Comparison of ENCODE assay signal across 14 cellular contexts in the genomic region with DNA sequence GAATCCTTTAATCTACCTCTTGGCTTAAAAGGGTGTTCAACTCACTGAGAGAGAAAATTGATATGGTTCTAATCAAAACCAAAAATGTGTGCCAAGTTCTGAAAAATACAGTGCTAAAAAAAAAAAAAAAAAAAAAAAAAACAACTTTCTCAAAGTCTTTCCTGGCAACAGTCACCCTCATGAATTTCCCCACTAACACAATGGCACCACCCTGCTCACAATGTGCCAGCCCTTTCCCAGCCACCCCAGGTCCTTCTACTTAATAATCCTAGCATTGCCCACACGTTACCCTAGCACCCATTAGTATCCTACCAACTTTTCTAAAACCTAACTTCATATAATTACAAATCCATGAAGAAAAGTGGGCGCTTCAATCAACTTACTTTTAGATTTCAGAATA.
DNase-seq lines count a peak whose midpoint lies in the region; ATAC-seq and TF ChIP-seq lines count a peak whose summit lies in the region.
"Had no signal": no experiment of that assay in that cellular context is flagged by ENCODE, and none has a peak within 500 bp of the region (broad histone marks: within the 10 kb centered on the region; RNA-seq: fewer than 3 reads in every experiment).

No MANE protein-coding gene starts in this region.

- H3K4me1 Mint-ChIP-seq in brain (peaks cover 55% of the 10 kb centered on the region), memory B cell (peaks cover 36% of the 10 kb centered on the region)
- peaks cover 31 to 56% of the 10 kb centered on the region in 2 donors for H3K4me1 Mint-ChIP-seq in stimulated activated naive B cell treated with anti-CD40 and anti-IgM and Interleukin-4, amounts not matched to agents 10 μg/mL and 1 μg/mL and 100 μg/mL, for 72 hours

- no peak overlapping the region for H3K4me3 ChIP-seq in HEK293 (ENCODE audit: low read depth, low read length)
- H3K4me3 ChIP-seq: A549; BLaER1 treated with 17β-estradiol and CSF1 and Interleukin-3, amounts not matched to agents 10 nM and 100 nM had no signal

- no peak for TF ChIP-seq CTCF in HEK293 (tag by site-specific recombination; IDR thresholded peaks at IDR 0.05)
- TF ChIP-seq CTCF in brain (conservative IDR thresholded peaks at IDR 0.05) = no peak

- peak overlapping the region in 4 of 5 experiments; percentile 23 to 54 (median 28) for H3K27ac Mint-ChIP-seq in brain
- peak overlapping the region; percentile 71 for H3K27ac Mint-ChIP-seq in memory B cell
- peak overlapping the region; percentile 92 for H3K27ac Mint-ChIP-seq in stimulated activated naive B cell treated with anti-CD40 and anti-IgM and Interleukin-4, amounts not matched to agents 10 μg/mL and 1 μg/mL and 100 μg/mL, for 72 hours
- H3K27ac Mint-ChIP-seq: CD8-positive, alpha-beta T cell had no signal

- H3K27me3 Mint-ChIP-seq in brain (peaks cover 3% of the 10 kb centered on the region), memory B cell (no peaks in the 10 kb centered on the region)
- no peaks in the 10 kb centered on the region for H3K27me3 Mint-ChIP-seq in stimulated activated naive B cell treated with anti-CD40 and anti-IgM and Interleukin-4, amounts not matched to agents 10 μg/mL and 1 μg/mL and 100 μg/mL, for 72 hours

- H3K4me1 ChIP-seq in HEK293 (ENCODE audit: control insufficient read depth, insufficient read depth, low read length) = peaks cover 3% of the 10 kb centered on the region; the same call in 1 of the 2 replicates
- H3K4me1 ChIP-seq: A549 had no signal

- H3K36me3 ChIP-seq in HEK293 (ENCODE audit: control insufficient read depth in 2 of 2, insufficient read depth in 1 of 2, low read length in 2 of 2) = no peaks in the 10 kb centered on the region

- no peaks in the 10 kb centered on the region for H3K9me3 Mint-ChIP-seq in brain
- no peaks in the 10 kb centered on the region for H3K9me3 Mint-ChIP-seq in memory B cell
- peaks cover 1 to 6% of the 10 kb centered on the region in 2 donors for H3K9me3 Mint-ChIP-seq in stimulated activated naive B cell treated with anti-CD40 and anti-IgM and Interleukin-4, amounts not matched to agents 10 μg/mL and 1 μg/mL and 100 μg/mL, for 72 hours
- H3K9me3 Mint-ChIP-seq: CD8-positive, alpha-beta T cell; H9 had no signal

- H3K36me3 Mint-ChIP-seq in brain (peaks cover 5% of the 10 kb centered on the region), memory B cell (peaks cover 22% of the 10 kb centered on the region)
- peaks cover 31 to 60% of the 10 kb centered on the region in 2 donors for H3K36me3 Mint-ChIP-seq in stimulated activated naive B cell treated with anti-CD40 and anti-IgM and Interleukin-4, amounts not matched to agents 10 μg/mL and 1 μg/mL and 100 μg/mL, for 72 hours
- H3K36me3 Mint-ChIP-seq: CD8-positive, alpha-beta T cell had no signal

- POLR2A ChIA-PET in HEK293 (lab: Yijun Ruan, JAX) = no interaction called here

- CTCF ChIA-PET in HEK293 (lab: Yijun Ruan, JAX) = no interaction called here

- peak overlapping the region in 1 of 5 experiments; percentile 55 for H3K4me3 Mint-ChIP-seq in brain
- H3K4me3 Mint-ChIP-seq in memory B cell = no peak overlapping the region
- H3K4me3 Mint-ChIP-seq in stimulated activated naive B cell treated with anti-CD40 and anti-IgM and Interleukin-4, amounts not matched to agents 10 μg/mL and 1 μg/mL and 100 μg/mL, for 72 hours = no peak overlapping the region
- H3K4me3 Mint-ChIP-seq: CD8-positive, alpha-beta T cell; H9 had no signal

- ATAC-seq in memory B cell (ENCODE audit: low read depth) = no peak
- no peak for ATAC-seq in stimulated activated naive B cell treated with anti-CD40 and anti-IgM and Interleukin-4, amounts not matched to agents 10 μg/mL and 1 μg/mL and 100 μg/mL, for 72 hours (replicated peaks)
- ATAC-seq in GM19395 (IDR thresholded peaks at IDR 0.05; ENCODE audit: unreplicated experiment) = no peak
- ATAC-seq in HG02759 (IDR thresholded peaks at IDR 0.05; ENCODE audit: unreplicated experiment) = no peak
- ATAC-seq: A549; CD8-positive, alpha-beta T cell had no signal

- DNase-seq in memory B cell (ENCODE audit: low spot score in 2 of 2) (no peak), AG08396 (ENCODE audit: low spot score) (no peak)
- DNase-seq in stimulated activated naive B cell treated with anti-CD40 and anti-IgM and Interleukin-4, amounts not matched to agents 10 μg/mL and 1 μg/mL and 100 μg/mL, for 72 hours = no peak
- DNase-seq: Calu3; CD8-positive, alpha-beta T cell; DMS79 treated with DMSO at 0.1 percent for 48 hours; GF-D8; H9 had no signal

- no peak overlapping the region for H3K27ac ChIP-seq in HEK293 (ENCODE audit: extremely low read depth, low read depth, low read length)
- H3K27ac ChIP-seq: A549; BLaER1 treated with 17β-estradiol and CSF1 and Interleukin-3, amounts not matched to agents 10 nM and 100 nM had no signal

- H3K9me3 ChIP-seq in HEK293 (ENCODE audit: control insufficient read depth, insufficient read depth, low read depth, low read length) = no peaks in the 10 kb centered on the region
- H3K9me3 ChIP-seq: A549; BLaER1 treated with 17β-estradiol and CSF1 and Interleukin-3, amounts not matched to agents 10 nM and 100 nM had no signal

TF ChIP-seq in HEK293, 187 proteins besides CTCF, POLR2A, EP300 and RAD21:
- TF ChIP-seq ZNF19 (tag by site-specific recombination; IDR thresholded peaks at IDR 0.05; ENCODE audit: low read depth) = no peak
- TF ChIP-seq ZNF394 (tag by site-specific recombination; IDR thresholded peaks at IDR 0.05; ENCODE audit: borderline replicate concordance) = no peak
- TF ChIP-seq, protein P1, sequence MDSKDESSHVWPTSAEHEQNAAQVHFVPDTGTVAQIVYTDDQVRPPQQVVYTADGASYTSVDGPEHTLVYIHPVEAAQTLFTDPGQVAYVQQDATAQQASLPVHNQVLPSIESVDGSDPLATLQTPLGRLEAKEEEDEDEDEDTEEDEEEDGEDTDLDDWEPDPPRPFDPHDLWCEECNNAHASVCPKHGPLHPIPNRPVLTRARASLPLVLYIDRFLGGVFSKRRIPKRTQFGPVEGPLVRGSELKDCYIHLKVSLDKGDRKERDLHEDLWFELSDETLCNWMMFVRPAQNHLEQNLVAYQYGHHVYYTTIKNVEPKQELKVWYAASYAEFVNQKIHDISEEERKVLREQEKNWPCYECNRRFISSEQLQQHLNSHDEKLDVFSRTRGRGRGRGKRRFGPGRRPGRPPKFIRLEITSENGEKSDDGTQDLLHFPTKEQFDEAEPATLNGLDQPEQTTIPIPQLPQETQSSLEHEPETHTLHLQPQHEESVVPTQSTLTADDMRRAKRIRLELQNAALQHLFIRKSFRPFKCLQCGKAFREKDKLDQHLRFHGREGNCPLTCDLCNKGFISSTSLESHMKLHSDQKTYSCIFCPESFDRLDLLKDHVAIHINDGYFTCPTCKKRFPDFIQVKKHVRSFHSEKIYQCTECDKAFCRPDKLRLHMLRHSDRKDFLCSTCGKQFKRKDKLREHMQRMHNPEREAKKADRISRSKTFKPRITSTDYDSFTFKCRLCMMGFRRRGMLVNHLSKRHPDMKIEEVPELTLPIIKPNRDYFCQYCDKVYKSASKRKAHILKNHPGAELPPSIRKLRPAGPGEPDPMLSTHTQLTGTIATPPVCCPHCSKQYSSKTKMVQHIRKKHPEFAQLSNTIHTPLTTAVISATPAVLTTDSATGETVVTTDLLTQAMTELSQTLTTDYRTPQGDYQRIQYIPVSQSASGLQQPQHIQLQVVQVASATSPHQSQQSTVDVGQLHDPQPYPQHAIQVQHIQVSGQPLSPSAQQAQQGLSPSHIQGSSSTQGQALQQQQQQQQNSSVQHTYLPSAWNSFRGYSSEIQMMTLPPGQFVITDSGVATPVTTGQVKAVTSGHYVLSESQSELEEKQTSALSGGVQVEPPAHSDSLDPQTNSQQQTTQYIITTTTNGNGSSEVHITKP (tag by site-specific recombination; IDR thresholded peaks at IDR 0.05) = peak; percentile 68
- no peak for TF ChIP-seq KLF16 (tag by site-specific recombination; IDR thresholded peaks at IDR 0.05)
- TF ChIP-seq KLF1 (tag by site-specific recombination; IDR thresholded peaks at IDR 0.05) = no peak
- no peak for TF ChIP-seq ZNF654 (tag by site-specific recombination; IDR thresholded peaks at IDR 0.05; ENCODE audit: low read depth)

Comparison
In these comparisons a context has a peak if more than half of its experiments do, and no peak if none do; other contexts are left out.
1. H3K27ac Mint-ChIP-seq: peak in every context shown above with its lines; median percentile 92 in stimulated activated naive B cell treated with anti-CD40 and anti-IgM and Interleukin-4, amounts not matched to agents 10 μg/mL and 1 μg/mL and 100 μg/mL, for 72 hours; 71 in memory B cell; 28 in brain.